In the genomic region with DNA sequence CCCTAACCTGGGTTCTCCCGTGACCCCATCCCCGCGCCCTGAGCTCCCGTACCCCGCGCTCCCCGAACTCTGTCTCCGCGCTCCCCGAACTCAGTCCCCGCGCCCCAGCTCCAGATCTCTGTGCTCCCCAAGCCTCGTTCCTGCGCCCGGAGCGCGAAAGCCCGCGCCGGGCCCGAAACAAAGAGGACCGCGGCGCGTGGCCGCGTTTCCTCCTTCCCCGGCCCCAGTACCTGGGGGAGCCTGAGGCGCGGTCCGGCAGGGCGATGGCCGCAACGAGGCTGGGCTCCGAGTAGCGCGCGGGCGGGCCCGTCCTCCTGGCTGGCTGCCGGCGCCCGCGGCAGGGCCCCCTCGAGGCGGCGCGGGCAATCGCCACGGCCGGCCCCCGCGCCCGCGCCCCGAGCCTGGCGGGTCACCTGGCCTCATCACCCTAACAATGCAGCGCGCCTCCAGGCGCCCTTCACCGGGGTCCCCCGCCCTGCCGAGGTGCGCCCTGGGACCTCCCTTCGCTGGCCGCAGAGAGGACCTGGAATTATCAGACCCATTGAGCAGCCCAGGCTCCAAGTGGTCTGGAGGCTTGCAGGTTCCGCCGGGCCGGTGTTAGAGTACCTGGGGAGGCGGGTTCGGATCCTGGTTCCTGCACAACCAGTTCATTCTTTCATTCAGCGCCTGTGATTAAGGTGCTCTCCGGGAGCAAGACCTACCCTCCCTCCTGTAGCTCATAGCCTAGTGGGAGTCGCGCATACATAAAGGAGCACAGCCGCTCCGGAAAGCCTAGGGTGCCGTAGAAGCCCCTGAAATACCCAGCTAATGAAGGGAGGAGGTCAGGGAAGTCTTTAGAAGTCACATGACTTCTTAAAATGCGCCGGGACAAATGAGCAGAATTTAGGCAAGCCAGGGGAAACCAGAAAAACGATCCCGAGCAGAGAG, we compare ENCODE assay signal across 8 cellular contexts. TPM values are rescaled to one million over a fixed set of nuclear protein-coding genes. Genes with fewer than 3 reads are reported as not detected.
DNase-seq lines count a peak whose midpoint lies in the region; ATAC-seq and TF ChIP-seq lines count a peak whose summit lies in the region.

A gene (minus strand): TSS at position 291 of the 927 bp plus-strand sequence. CDS start 142,475 bp downstream, outside the sequence.

- ATAC-seq in stimulated activated effector memory CD8-positive, alpha-beta T cell treated with anti-CD3 and anti-CD28 coated beads, Interleukin-12 subunit alpha, Interleukin-12 subunit beta, amount 100 ng/mL, for 72 hours = no peak
- ATAC-seq in GM19023 (IDR thresholded peaks at IDR 0.05; ENCODE audit: unreplicated experiment) (no peak), GM18520 (IDR thresholded peaks at IDR 0.05; ENCODE audit: unreplicated experiment) (no peak)

- CTCF ChIA-PET in AG04450 (lab: Charles Lee) = interaction anchor here (0.6 to 1.5 kb wide), 4 partner anchors 9 to 237 kb away, joined by 3 to 4 read pairs (median 4); no protein-coding TSS in a partner anchor

- H3K27me3 Mint-ChIP-seq in brain = peaks cover 23% of the 10 kb centered on the region

- peaks cover 7% of the 10 kb centered on the region; the same call in 1 of the 2 replicates for H3K9me3 ChIP-seq in AG04450 (ENCODE audit: control insufficient read depth, insufficient read depth, low read length)

- H3K4me3 ChIP-seq in AG04450 (ENCODE audit: low read depth, low read length) = peak within 1 kb of the TSS; percentile 88

- no peaks in the 10 kb centered on the region for H3K27me3 ChIP-seq in AG04450 (ENCODE audit: control insufficient read depth, insufficient read depth, low read length)

- H3K36me3 Mint-ChIP-seq in brain = no peaks in the 10 kb centered on the region
- H3K36me3 Mint-ChIP-seq in stimulated activated effector memory CD8-positive, alpha-beta T cell treated with anti-CD3 and anti-CD28 coated beads, Interleukin-12 subunit alpha, Interleukin-12 subunit beta, amount 100 ng/mL, for 72 hours = no peaks in the 10 kb centered on the region

- H3K4me3 Mint-ChIP-seq in brain = peak within 1 kb of the TSS; percentile 74 to 98 (median 95)
- peak within 1 kb of the TSS; percentile 9 for H3K4me3 Mint-ChIP-seq in stimulated activated effector memory CD8-positive, alpha-beta T cell treated with anti-CD3 and anti-CD28 coated beads, Interleukin-12 subunit alpha, Interleukin-12 subunit beta, amount 100 ng/mL, for 72 hours

- H3K4me1 Mint-ChIP-seq in brain = peaks cover 68% of the 10 kb centered on the region
- H3K4me1 Mint-ChIP-seq in stimulated activated effector memory CD8-positive, alpha-beta T cell treated with anti-CD3 and anti-CD28 coated beads, Interleukin-12 subunit alpha, Interleukin-12 subunit beta, amount 100 ng/mL, for 72 hours = no peaks in the 10 kb centered on the region

- H3K27ac Mint-ChIP-seq in brain = peak within 1 kb of the TSS in 4 of 5 experiments; percentile 85 to 94 (median 90)
- no peak within 1 kb of the TSS for H3K27ac Mint-ChIP-seq in stimulated activated effector memory CD8-positive, alpha-beta T cell treated with anti-CD3 and anti-CD28 coated beads, Interleukin-12 subunit alpha, Interleukin-12 subunit beta, amount 100 ng/mL, for 72 hours

- no peak; the same call in 1 of the 2 replicates for TF ChIP-seq CTCF in AG04450 (IDR thresholded peaks at IDR 0.05; ENCODE audit: low read depth, low read length)
- peak in 1 of 2 experiments; percentile 32 for TF ChIP-seq CTCF in brain (conservative IDR thresholded peaks at IDR 0.05)

- H3K9me3 Mint-ChIP-seq in brain = peaks cover 4 to 10% (median 6%) of the 10 kb centered on the region in 5 experiments
- peaks cover 5% of the 10 kb centered on the region for H3K9me3 Mint-ChIP-seq in stimulated activated effector memory CD8-positive, alpha-beta T cell treated with anti-CD3 and anti-CD28 coated beads, Interleukin-12 subunit alpha, Interleukin-12 subunit beta, amount 100 ng/mL, for 72 hours

- POLR2A ChIA-PET in AG04450 (lab: Yijun Ruan, JAX) = interaction anchor here (1.0 to 4.2 kb wide), 5 partner anchors 10 to 100 kb away, joined by 4 to 14 read pairs (median 5); no protein-coding TSS in a partner anchor

- H3K27ac ChIP-seq in AG04450 (ENCODE audit: low read depth, low read length) = peak within 1 kb of the TSS; percentile 82

- DNase-seq in AG04450 (ENCODE audit: low read depth, low spot score) (no peak), HuH-7.5 (ENCODE audit: low spot score) (peak; percentile 72), islet precursor cell (peak; percentile 77), amniotic stem cell (lab: John Stamatoyannopoulos, UW) (no peak)
- DNase-seq in stimulated activated effector memory CD8-positive, alpha-beta T cell treated with anti-CD3 and anti-CD28 coated beads, Interleukin-12 subunit alpha, Interleukin-12 subunit beta, amount 100 ng/mL, for 72 hours (ENCODE audit: low spot score in 2 of 2) = no peak

RNA-seq across cellular contexts. Expression of the gene that starts here (rescaled TPM):
- polyA plus RNA-seq in AG04450 (2011; rRNA removed) (121 and 131 TPM in 2 replicates), brain (ENCODE audit: insufficient read depth, low read depth, low replicate concordance) (28.1 TPM)
- 326 and 376 TPM in 2 replicates for polyA minus RNA-seq in AG04450 (2011; rRNA and poly(A)+ RNA removed)

Comparison
In these comparisons a context has a peak if more than half of its experiments do, and no peak if none do; other contexts are left out.
1. DNase-seq: peak in HuH-7.5 (single experiment) and islet precursor cell (single experiment); none in AG04450 (single experiment), stimulated activated effector memory CD8-positive, alpha-beta T cell treated with anti-CD3 and anti-CD28 coated beads, Interleukin-12 subunit alpha, Interleukin-12 subunit beta, amount 100 ng/mL, for 72 hours (0 of 2) and amniotic stem cell (single experiment).